8 cellular contexts compared by ENCODE assay signal in the genomic region with DNA sequence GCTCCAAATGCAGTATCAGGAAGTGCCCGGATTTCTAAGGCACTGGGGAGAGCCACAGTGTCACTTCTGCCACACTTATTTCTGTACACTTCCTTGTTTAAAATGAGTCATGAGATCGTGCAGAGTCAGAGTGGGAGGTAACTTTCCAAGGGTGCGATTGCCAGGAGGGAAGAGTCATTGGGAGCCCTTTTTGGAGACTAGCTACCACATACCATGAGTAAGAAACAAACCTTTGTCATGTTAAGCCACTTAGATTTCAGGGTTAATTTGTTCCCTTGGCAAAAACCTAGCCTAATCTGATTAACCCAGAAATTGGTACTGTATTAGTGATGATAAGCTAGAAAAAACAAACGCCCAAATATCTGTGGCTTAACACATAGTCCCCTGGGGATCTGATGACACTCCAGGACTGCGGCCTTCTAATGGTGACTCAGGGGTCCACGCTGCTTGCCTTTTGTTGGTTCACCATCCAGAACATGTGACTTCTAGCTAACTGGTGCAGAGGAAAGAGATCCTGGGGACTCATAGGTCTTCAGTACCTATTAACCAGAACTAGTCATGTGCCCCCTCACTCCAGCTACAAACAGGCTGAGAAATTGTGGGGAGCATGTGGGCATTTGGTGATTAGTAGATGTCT. TPM values are rescaled to one million over a fixed set of nuclear protein-coding genes. Genes with fewer than 3 reads are reported as not detected.
A peak's percentile ranks its signal among the peaks of the same experiment; 100 is the strongest.
DNase-seq lines count a peak whose midpoint lies in the region; ATAC-seq and TF ChIP-seq lines count a peak whose summit lies in the region.

No MANE protein-coding gene starts in this region.

- peaks cover 5% of the 10 kb centered on the region for H3K9me3 ChIP-seq in endodermal cell (ENCODE audit: control insufficient read depth, low read length)

- no peak overlapping the region for H3K27ac Mint-ChIP-seq in endodermal cell

- H3K9me3 Mint-ChIP-seq in endodermal cell: no peaks in the 10 kb centered on the region

- TF ChIP-seq CTCF in endodermal cell (conservative IDR thresholded peaks at IDR 0.05): no peak

- no peak overlapping the region for H3K27ac ChIP-seq in endodermal cell (ENCODE audit: low read depth, low read length)

- H3K4me1 ChIP-seq in endodermal cell (ENCODE audit: control insufficient read depth, insufficient read depth, low read length): no peaks in the 10 kb centered on the region

- peak; percentile 99 for DNase-seq in M059J (ENCODE audit: low read depth)
- peak; percentile 67 for DNase-seq in endodermal cell
- DNase-seq in renal cortical epithelial cell (ENCODE audit: low read depth): peak; percentile 98
- DNase-seq in NCI-H1694 treated with DMSO at 0.1 percent for 48 hours (lab: John Stamatoyannopoulos, UW): no peak
- no peak for DNase-seq in NCI-H345 (lab: John Stamatoyannopoulos, UW)
- DNase-seq in NCI-H1436 treated with DMSO at 0.1 percent for 48 hours (lab: John Stamatoyannopoulos, UW): no peak

- ATAC-seq in GM18520 (IDR thresholded peaks at IDR 0.05; ENCODE audit: unreplicated experiment) (peak; percentile 81), GM21423 (IDR thresholded peaks at IDR 0.05; ENCODE audit: unreplicated experiment) (no peak)

- peaks cover 19% of the 10 kb centered on the region for H3K4me1 Mint-ChIP-seq in endodermal cell

- H3K36me3 ChIP-seq in endodermal cell (ENCODE audit: control insufficient read depth, insufficient read depth, low read length): no peaks in the 10 kb centered on the region

- no peak overlapping the region for H3K4me3 Mint-ChIP-seq in endodermal cell

- H3K27me3 ChIP-seq in endodermal cell (ENCODE audit: control insufficient read depth, insufficient read depth, low read length, poor library complexity, severe bottlenecking): no peaks in the 10 kb centered on the region

- peaks cover 51% of the 10 kb centered on the region for H3K27me3 Mint-ChIP-seq in endodermal cell (ENCODE audit: insufficient read depth)

- WGBS in endodermal cell (ENCODE audit: insufficient coverage in 1 of 2, insufficient read length in 1 of 2), 2 experiments: 49 to 56% methylated on average over 6 of the region's 6 CpGs

- no peak overlapping the region for H3K9ac ChIP-seq in endodermal cell (ENCODE audit: extremely low read depth, low read length, poor library complexity, severe bottlenecking)

- no peaks in the 10 kb centered on the region for H3K36me3 Mint-ChIP-seq in endodermal cell (ENCODE audit: low read depth)

- peak overlapping the region; percentile 37 for H3K4me3 ChIP-seq in endodermal cell (ENCODE audit: low read length)

RNA-seq across cellular contexts. Expression of gene TLE1, which starts 48.6 kb away (rescaled TPM):
- 21.9 and 31.7 TPM in 2 replicates for total RNA-seq in M059J (2014; rRNA removed; shearing (Covaris generic))
- total RNA-seq in endodermal cell: 10 to 100 TPM; 49.7 to 73.5 TPM
- polyA plus RNA-seq in endodermal cell (2013, experiment 1 of 2): 133 TPM
- polyA plus RNA-seq in endodermal cell (2013, experiment 2 of 2): 117 TPM
- total RNA-seq in renal cortical epithelial cell: 66.2 and 103 TPM in 2 replicates

Comparison
In these comparisons a context has a peak if more than half of its experiments do, and no peak if none do; other contexts are left out.
1. DNase-seq: peak in M059J (single experiment), endodermal cell (single experiment) and renal cortical epithelial cell (single experiment); none in NCI-H1694 treated with DMSO at 0.1 percent for 48 hours (single experiment), NCI-H345 (single experiment) and NCI-H1436 treated with DMSO at 0.1 percent for 48 hours (single experiment).